In genomic region chr9:111898331-111899096, GRCh38 we compare ENCODE assay signal across 10 cellular contexts. TPM values are rescaled to one million over a fixed set of nuclear protein-coding genes. Genes with fewer than 3 reads are reported as not detected.
DNase-seq lines count a peak whose midpoint lies in the region; ATAC-seq, FAIRE-seq and TF ChIP-seq lines count a peak whose summit lies in the region.
"Had no signal": no experiment of that assay in that cellular context is flagged by ENCODE, and none has a peak within 500 bp of the region (broad histone marks: within the 10 kb centered on the region; RNA-seq: fewer than 3 reads in every experiment).

No MANE protein-coding gene starts in this region.

- H3K9me3 Mint-ChIP-seq in MCF 10A (ENCODE audit: unreplicated experiment) (no peaks in the 10 kb centered on the region), astrocyte (ENCODE audit: unreplicated experiment) (no peaks in the 10 kb centered on the region)
- no peaks in the 10 kb centered on the region for H3K9me3 Mint-ChIP-seq in naive thymus-derived CD8-positive, alpha-beta T cell
- H3K9me3 Mint-ChIP-seq: activated B cell treated with CpG ODN at 0.5 μM for 24 hours had no signal

- TF ChIP-seq CTCF in breast epithelium (IDR thresholded peaks at IDR 0.05): no peak
- no peak for TF ChIP-seq CTCF in MCF 10A (IDR thresholded peaks at IDR 0.05; ENCODE audit: unreplicated experiment)
- TF ChIP-seq CTCF in astrocyte (IDR thresholded peaks at IDR 0.05; ENCODE audit: insufficient read depth, low read depth, low read length): no peak
- TF ChIP-seq CTCF in liver (IDR thresholded peaks at IDR 0.05; ENCODE audit: low read depth, low read length, missing input control): no peak
- TF ChIP-seq CTCF in uterus (IDR thresholded peaks at IDR 0.05): no peak

- H3K4me3 Mint-ChIP-seq in MCF 10A (ENCODE audit: unreplicated experiment) (no peak overlapping the region), astrocyte (ENCODE audit: unreplicated experiment) (no peak overlapping the region)
- no peak overlapping the region for H3K4me3 Mint-ChIP-seq in naive thymus-derived CD8-positive, alpha-beta T cell
- H3K4me3 Mint-ChIP-seq: activated B cell treated with CpG ODN at 0.5 μM for 24 hours had no signal

- H3K4me1 ChIP-seq in breast epithelium: peaks cover 0 to 7% of the 10 kb centered on the region in 2 donors
- peaks cover 16% of the 10 kb centered on the region for H3K4me1 ChIP-seq in astrocyte (ENCODE audit: insufficient read depth, low read length)
- peaks cover 4 to 46% (median 36%) of the 10 kb centered on the region in 4 donors for H3K4me1 ChIP-seq in liver (ENCODE audit: control insufficient read depth in 4 of 4, insufficient read depth in 4 of 4, low read length in 3 of 4)
- no peaks in the 10 kb centered on the region for H3K4me1 ChIP-seq in uterus

- no peak for FAIRE-seq in astrocyte (lab: Jason Lieb, UNC)

- no peaks in the 10 kb centered on the region for H3K9me3 ChIP-seq in breast epithelium
- H3K9me3 ChIP-seq in astrocyte (ENCODE audit: insufficient read depth, low read depth, low read length): no peaks in the 10 kb centered on the region
- no peaks in the 10 kb centered on the region for H3K9me3 ChIP-seq in liver (ENCODE audit: control insufficient read depth in 4 of 4, low read length in 3 of 4)
- H3K9me3 ChIP-seq in uterus: no peaks in the 10 kb centered on the region

- intact Hi-C loops in breast epithelium (cut with DNase I; ENCODE audit: low total_unique reads) (no loop called here), MCF 10A (cut with micrococcal nuclease) (loop anchor here (5.0 to 10.0 kb wide), 2 partner anchors 146 to 301 kb away; partner anchors contain the start of gene PTGR1), uterus (cut with DNase I; ENCODE audit: low total_unique reads) (loop anchor here (5.0 kb wide), 1 partner anchor 179 kb away; no protein-coding TSS in a partner anchor)

- in situ Hi-C loops in KBM-7 (cut with MboI; ENCODE audit: low pct_unique_long_range_greater_than_20kb, low sequenced_read_pairs): no loop called here

- DNase-seq in breast epithelium (ENCODE audit: low spot score in 2 of 2) (no peak), MCF 10A (ENCODE audit: unreplicated experiment) (no peak), astrocyte (ENCODE audit: low read depth) (no peak), uterus (no peak), NK-92 (lab: John Stamatoyannopoulos, UW; ENCODE audit: unreplicated experiment) (no peak), KBM-7 (no peak)
- DNase-seq in naive thymus-derived CD8-positive, alpha-beta T cell: no peak
- DNase-seq: activated B cell treated with CpG ODN at 0.5 μM for 24 hours, NCI-H1092 treated with DMSO at 0.1 percent for 48 hours had no signal

- peak overlapping the region; percentile 90 to 98 (median 94) for H3K4me3 ChIP-seq in breast epithelium
- peak overlapping the region; percentile 94 for H3K4me3 ChIP-seq in astrocyte (ENCODE audit: insufficient read depth, low read depth, low read length)
- H3K4me3 ChIP-seq in liver (ENCODE audit: low read depth in 1 of 3, low read length in 3 of 3): peak overlapping the region; percentile 70 to 98 (median 78)
- peak overlapping the region; percentile 71 to 81 for H3K4me3 ChIP-seq in uterus

- H3K36me3 ChIP-seq in breast epithelium (no peaks in the 10 kb centered on the region), astrocyte (ENCODE audit: insufficient read depth, low read length) (no peaks in the 10 kb centered on the region), liver (ENCODE audit: control insufficient read depth in 4 of 4, insufficient read depth in 3 of 4, low read depth in 1 of 4, low read length in 3 of 4) (no peaks in the 10 kb centered on the region), uterus (no peaks in the 10 kb centered on the region)

- TF ChIP-seq POLR2A in breast epithelium (IDR thresholded peaks at IDR 0.05) (no peak), uterus (IDR thresholded peaks at IDR 0.05) (no peak)

- no peak for ATAC-seq in naive thymus-derived CD8-positive, alpha-beta T cell

- WGBS in liver: 15% methylated on average over 4 of the region's 4 CpGs

- POLR2A ChIA-PET in MCF 10A (lab: Yijun Ruan, JAX): interaction anchor here (0.7 to 4.1 kb wide), 22 partner anchors 10 to 434 kb away, joined by 3 to 69 read pairs (median 10); partner anchors contain the start of gene DNAJC25
- POLR2A ChIA-PET in naive thymus-derived CD8-positive, alpha-beta T cell (lab: Charles Lee): interaction anchor here (0.7 to 3.1 kb wide), 4 partner anchors 9 to 435 kb away, joined by 5 to 29 read pairs (median 12); partner anchors contain the start of gene PTBP3

- H3K27ac Mint-ChIP-seq in MCF 10A (ENCODE audit: low read depth, unreplicated experiment): no peak overlapping the region
- H3K27ac Mint-ChIP-seq in astrocyte (ENCODE audit: unreplicated experiment): no peak overlapping the region
- H3K27ac Mint-ChIP-seq in naive thymus-derived CD8-positive, alpha-beta T cell: no peak overlapping the region
- H3K27ac Mint-ChIP-seq: activated B cell treated with CpG ODN at 0.5 μM for 24 hours had no signal

- H3K79me2 ChIP-seq in astrocyte (ENCODE audit: insufficient read depth, low read length): peaks cover 68% of the 10 kb centered on the region

- H3K27me3 ChIP-seq in breast epithelium (no peaks in the 10 kb centered on the region), astrocyte (ENCODE audit: insufficient read depth, low read length) (no peaks in the 10 kb centered on the region), liver (ENCODE audit: control insufficient read depth in 4 of 4, insufficient read depth in 4 of 4, low read length in 3 of 4) (no peaks in the 10 kb centered on the region), uterus (no peaks in the 10 kb centered on the region)

- H2AFZ ChIP-seq in astrocyte (ENCODE audit: low read depth, low read length): no peak overlapping the region

- no peaks in the 10 kb centered on the region for H3K27me3 Mint-ChIP-seq in MCF 10A (ENCODE audit: insufficient read depth, unreplicated experiment)
- no peaks in the 10 kb centered on the region for H3K27me3 Mint-ChIP-seq in astrocyte (ENCODE audit: low read depth, unreplicated experiment)
- H3K27me3 Mint-ChIP-seq in naive thymus-derived CD8-positive, alpha-beta T cell: no peaks in the 10 kb centered on the region
- H3K27me3 Mint-ChIP-seq: activated B cell treated with CpG ODN at 0.5 μM for 24 hours had no signal

- H4K20me1 ChIP-seq in astrocyte (ENCODE audit: insufficient read depth, low read length): peaks cover 61% of the 10 kb centered on the region

- no TSS peak for BruUV-seq in MCF 10A (replicated peaks; lab: Mats Ljungman, UMichigan)

- H3K36me3 Mint-ChIP-seq in MCF 10A (ENCODE audit: insufficient read depth, unreplicated experiment): peaks cover 4% of the 10 kb centered on the region
- no peaks in the 10 kb centered on the region for H3K36me3 Mint-ChIP-seq in astrocyte (ENCODE audit: low read depth, unreplicated experiment)
- H3K36me3 Mint-ChIP-seq in naive thymus-derived CD8-positive, alpha-beta T cell: no peaks in the 10 kb centered on the region

- peaks cover 14% of the 10 kb centered on the region for H3K4me1 Mint-ChIP-seq in MCF 10A (ENCODE audit: insufficient read depth, unreplicated experiment)
- peaks cover 3% of the 10 kb centered on the region for H3K4me1 Mint-ChIP-seq in astrocyte (ENCODE audit: low read depth, unreplicated experiment)
- H3K4me1 Mint-ChIP-seq in naive thymus-derived CD8-positive, alpha-beta T cell: peaks cover under 1 to 16% (median 6%) of the 10 kb centered on the region in 4 donors

- H3K27ac ChIP-seq in breast epithelium (peak overlapping the region; percentile 93 to 96), astrocyte (ENCODE audit: low read depth, low read length) (peak overlapping the region; percentile 90), liver (ENCODE audit: low read depth in 1 of 2, low read length in 2 of 2) (peak overlapping the region; percentile 98), uterus (peak overlapping the region; percentile 93 to 96)

- H3K9ac ChIP-seq in astrocyte (ENCODE audit: low read length) (peak overlapping the region; percentile 97), liver (ENCODE audit: low read depth in 1 of 2, low read length in 2 of 2) (peak overlapping the region; percentile 63 to 90)

- CTCF ChIA-PET in MCF 10A (lab: Yijun Ruan, JAX): interaction anchor here (0.6 to 1.8 kb wide), 3 partner anchors 139 to 174 kb away, joined by 4 to 7 read pairs (median 4); no protein-coding TSS in a partner anchor

- no peak for TF ChIP-seq RAD21 in liver (IDR thresholded peaks at IDR 0.05)

- peak overlapping the region; percentile 86 for H3K4me2 ChIP-seq in astrocyte (ENCODE audit: low read length)

TF ChIP-seq in liver, 16 proteins besides CTCF, POLR2A, EP300 and RAD21 (continues in another document):
- TF ChIP-seq EGR1 (IDR thresholded peaks at IDR 0.05; ENCODE audit: low read depth in 2 of 2) (no peak), FOXA2 (IDR thresholded peaks at IDR 0.05) (no peak), HNF4G (IDR thresholded peaks at IDR 0.05) (no peak), ATF3 (IDR thresholded peaks at IDR 0.05) (no peak), YY1 (IDR thresholded peaks at IDR 0.05) (no peak), GABPA (IDR thresholded peaks at IDR 0.05 in 1 of 2, conservative IDR thresholded peaks at IDR 0.05 in 1 of 2) (no peak), TAF1 (conservative IDR thresholded peaks at IDR 0.05) (no peak), SP1 (IDR thresholded peaks at IDR 0.05) (no peak), NR2F2 (IDR thresholded peaks at IDR 0.05) (no peak), ZBTB33 (IDR thresholded peaks at IDR 0.05) (no peak)

RNA-seq across cellular contexts. Expression of gene UGCG, which starts 1.9 kb away (rescaled TPM):
- total RNA-seq in breast epithelium: 10 to 100 TPM; 22.4 to 57.1 (median 55.1) TPM
- 29.5 and 31.4 TPM in 2 replicates for total RNA-seq in MCF 10A (2022)
- 130 and 166 TPM in 2 replicates for total RNA-seq in astrocyte
- total RNA-seq in liver: 10 to 100 TPM; 15.7 to 44.2 TPM
- polyA plus RNA-seq in liver: 1 to 10 TPM; 5.2 to 8.2 TPM
- total RNA-seq in uterus: 10 to 100 TPM; 12.3 to 75.1 (median 34.5) TPM
- total RNA-seq in naive thymus-derived CD8-positive, alpha-beta T cell: 10 to 100 TPM; 15.6 to 21.6 TPM
- polyA plus RNA-seq in naive thymus-derived CD8-positive, alpha-beta T cell: 1 to 10 TPM; 5.7 to 7.8 (median 6.1) TPM
